ENCODE assay signal across 15 cellular contexts in the genomic region with DNA sequence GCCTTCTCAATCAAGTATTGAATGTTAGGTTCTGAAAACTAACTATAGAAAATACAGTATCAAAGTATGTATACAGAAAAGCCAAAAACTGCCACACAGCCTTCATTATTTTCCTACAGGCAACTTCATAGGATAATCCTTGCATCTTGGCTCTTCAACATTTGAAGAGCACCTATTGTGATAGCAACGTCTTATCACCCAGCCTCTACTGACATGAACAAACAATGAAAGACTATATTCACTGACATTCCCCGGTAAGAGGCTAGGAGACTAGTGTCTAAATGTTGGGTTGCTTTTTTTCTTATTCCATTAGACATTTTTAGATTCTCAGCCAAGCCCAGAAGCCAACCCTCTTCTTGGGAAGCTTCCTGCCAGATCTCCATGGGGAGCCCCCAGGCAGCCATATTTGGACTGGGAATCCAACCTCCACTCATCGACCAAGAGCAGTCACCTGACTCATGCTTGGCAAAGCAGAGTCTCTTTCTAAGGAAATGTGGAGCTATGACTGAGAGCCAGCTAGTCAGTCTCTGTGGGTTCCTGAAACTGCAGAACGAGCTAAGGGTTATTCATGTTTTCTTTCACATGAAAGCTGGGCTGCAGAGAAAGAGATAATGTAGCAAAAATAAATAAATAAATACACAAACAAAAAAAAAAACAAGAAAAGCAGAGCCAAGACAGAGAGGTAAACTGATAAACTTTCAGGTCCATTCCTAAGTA.
DNase-seq lines count a peak whose midpoint lies in the region; ATAC-seq and TF ChIP-seq lines count a peak whose summit lies in the region.
"Had no signal": no experiment of that assay in that cellular context is flagged by ENCODE, and none has a peak within 500 bp of the region (broad histone marks: within the 10 kb centered on the region; RNA-seq: fewer than 3 reads in every experiment).

No MANE protein-coding gene starts in this region.

- no peak for TF ChIP-seq EP300 in Ishikawa (IDR thresholded peaks at IDR 0.05; ENCODE audit: borderline replicate concordance)

- no peak for ATAC-seq in GM19395 (IDR thresholded peaks at IDR 0.05; ENCODE audit: unreplicated experiment)
- ATAC-seq: lower lobe of right lung, PC-3 had no signal

- no peak for TF ChIP-seq RAD21 in Ishikawa (IDR thresholded peaks at IDR 0.05; ENCODE audit: low read depth)

- TF ChIP-seq CTCF in A673 (conservative IDR thresholded peaks at IDR 0.05; ENCODE audit: low read depth, low read length), result no peak
- TF ChIP-seq CTCF in epithelial cell of esophagus (IDR thresholded peaks at IDR 0.05; ENCODE audit: insufficient read depth, low read depth, low read length, missing control alignments), result no peak

- POLR2A ChIA-PET in A673 (lab: Charles Lee; ENCODE audit: low non-redundant PET), result no interaction called here

- H3K9me3 ChIP-seq in A673 (ENCODE audit: low read depth, low read length, poor library complexity, severe bottlenecking), result no peaks in the 10 kb centered on the region
- H3K9me3 ChIP-seq: lower lobe of right lung, pancreas had no signal

- no peaks in the 10 kb centered on the region for H3K27me3 ChIP-seq in A673 (replicated peaks; ENCODE audit: insufficient read depth, low read depth, low read length, poor library complexity)
- H3K27me3 ChIP-seq: pancreas had no signal

- intact Hi-C loops in A673 (cut with micrococcal nuclease; ENCODE audit: unreplicated experiment), result loop anchor here (10.0 kb wide), 1 partner anchor 144 kb away; no protein-coding TSS in a partner anchor

- BruUV-seq in A673 (replicated peaks; lab: Mats Ljungman, UMichigan), result no TSS peak

- DNase-seq in A673 (ENCODE audit: low spot score) (peak; percentile 73), epithelial cell of esophagus (ENCODE audit: low read depth) (peak; percentile 22), midbrain (lab: John Stamatoyannopoulos, UW) (peak; percentile 72), middle frontal gyrus (ENCODE audit: extremely low spot score, low spot score) (no peak), LoVo (ENCODE audit: low spot score) (no peak), NCI-H1417 (lab: John Stamatoyannopoulos, UW) (no peak)
- DNase-seq: activated CD4-positive, alpha-beta T cell treated with anti-CD3 and anti-CD28 coated beads for 1 hour; activated T-cell treated with anti-CD3 and anti-CD28 coated beads, Interleukin-2, amount 50 U/mL, for 24 hours; GOT3; lower lobe of right lung; pancreas; PC-3; T-helper 1 cell had no signal

- peak overlapping the region; percentile 28 for H3K4me3 ChIP-seq in A673 (ENCODE audit: low read depth, low read length, poor library complexity, severe bottlenecking)
- no peak overlapping the region for H3K4me3 ChIP-seq in epithelial cell of esophagus (ENCODE audit: low read length)
- H3K4me3 ChIP-seq: lower lobe of right lung, pancreas had no signal

- H3K4me1 ChIP-seq in A673 (ENCODE audit: insufficient read depth, low read length, poor library complexity, severe bottlenecking), result peaks cover 43% of the 10 kb centered on the region
- H3K4me1 ChIP-seq: lower lobe of right lung had no signal

- no peaks in the 10 kb centered on the region for H3K36me3 ChIP-seq in A673 (ENCODE audit: insufficient read depth, low read length, poor library complexity, severe bottlenecking)
- H3K36me3 ChIP-seq: lower lobe of right lung, pancreas had no signal

- peak overlapping the region; percentile 84 for H3K27ac ChIP-seq in A673 (ENCODE audit: low read depth, low read length, poor library complexity, severe bottlenecking)
- H3K27ac ChIP-seq: lower lobe of right lung, pancreas had no signal

- CTCF ChIA-PET in A673 (lab: Charles Lee), result interaction anchor here (0.6 to 1.1 kb wide), 4 partner anchors 23 to 1277 kb away, joined by 3 to 6 read pairs (median 4); no protein-coding TSS in a partner anchor

TF ChIP-seq in Ishikawa, 13 proteins besides CTCF, POLR2A, EP300 and RAD21:
- TF ChIP-seq NFIC (IDR thresholded peaks at IDR 0.05), result no peak
- TF ChIP-seq YY1 (IDR thresholded peaks at IDR 0.05; ENCODE audit: low read depth), result no peak
- TF ChIP-seq, protein P1, sequence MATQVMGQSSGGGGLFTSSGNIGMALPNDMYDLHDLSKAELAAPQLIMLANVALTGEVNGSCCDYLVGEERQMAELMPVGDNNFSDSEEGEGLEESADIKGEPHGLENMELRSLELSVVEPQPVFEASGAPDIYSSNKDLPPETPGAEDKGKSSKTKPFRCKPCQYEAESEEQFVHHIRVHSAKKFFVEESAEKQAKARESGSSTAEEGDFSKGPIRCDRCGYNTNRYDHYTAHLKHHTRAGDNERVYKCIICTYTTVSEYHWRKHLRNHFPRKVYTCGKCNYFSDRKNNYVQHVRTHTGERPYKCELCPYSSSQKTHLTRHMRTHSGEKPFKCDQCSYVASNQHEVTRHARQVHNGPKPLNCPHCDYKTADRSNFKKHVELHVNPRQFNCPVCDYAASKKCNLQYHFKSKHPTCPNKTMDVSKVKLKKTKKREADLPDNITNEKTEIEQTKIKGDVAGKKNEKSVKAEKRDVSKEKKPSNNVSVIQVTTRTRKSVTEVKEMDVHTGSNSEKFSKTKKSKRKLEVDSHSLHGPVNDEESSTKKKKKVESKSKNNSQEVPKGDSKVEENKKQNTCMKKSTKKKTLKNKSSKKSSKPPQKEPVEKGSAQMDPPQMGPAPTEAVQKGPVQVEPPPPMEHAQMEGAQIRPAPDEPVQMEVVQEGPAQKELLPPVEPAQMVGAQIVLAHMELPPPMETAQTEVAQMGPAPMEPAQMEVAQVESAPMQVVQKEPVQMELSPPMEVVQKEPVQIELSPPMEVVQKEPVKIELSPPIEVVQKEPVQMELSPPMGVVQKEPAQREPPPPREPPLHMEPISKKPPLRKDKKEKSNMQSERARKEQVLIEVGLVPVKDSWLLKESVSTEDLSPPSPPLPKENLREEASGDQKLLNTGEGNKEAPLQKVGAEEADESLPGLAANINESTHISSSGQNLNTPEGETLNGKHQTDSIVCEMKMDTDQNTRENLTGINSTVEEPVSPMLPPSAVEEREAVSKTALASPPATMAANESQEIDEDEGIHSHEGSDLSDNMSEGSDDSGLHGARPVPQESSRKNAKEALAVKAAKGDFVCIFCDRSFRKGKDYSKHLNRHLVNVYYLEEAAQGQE (IDR thresholded peaks at IDR 0.05; ENCODE audit: low read depth), result no peak
- TF ChIP-seq CEBPB (IDR thresholded peaks at IDR 0.05), result no peak
- TF ChIP-seq, protein P2, sequence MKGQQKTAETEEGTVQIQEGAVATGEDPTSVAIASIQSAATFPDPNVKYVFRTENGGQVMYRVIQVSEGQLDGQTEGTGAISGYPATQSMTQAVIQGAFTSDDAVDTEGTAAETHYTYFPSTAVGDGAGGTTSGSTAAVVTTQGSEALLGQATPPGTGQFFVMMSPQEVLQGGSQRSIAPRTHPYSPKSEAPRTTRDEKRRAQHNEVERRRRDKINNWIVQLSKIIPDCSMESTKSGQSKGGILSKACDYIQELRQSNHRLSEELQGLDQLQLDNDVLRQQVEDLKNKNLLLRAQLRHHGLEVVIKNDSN (IDR thresholded peaks at IDR 0.05), result peak; percentile 33; the same call in 1 of the 2 replicates
TF ChIP-seq in Ishikawa: peak in this region for 1.

Comparison
In these comparisons a context has a peak if more than half of its experiments do, and no peak if none do; other contexts are left out.
1. DNase-seq: peak in A673 (single experiment), epithelial cell of esophagus (single experiment) and midbrain (single experiment); none in middle frontal gyrus (single experiment), LoVo (single experiment) and NCI-H1417 (0 of 3).